ENCODE assay signal across 16 cellular contexts in the genomic region with DNA sequence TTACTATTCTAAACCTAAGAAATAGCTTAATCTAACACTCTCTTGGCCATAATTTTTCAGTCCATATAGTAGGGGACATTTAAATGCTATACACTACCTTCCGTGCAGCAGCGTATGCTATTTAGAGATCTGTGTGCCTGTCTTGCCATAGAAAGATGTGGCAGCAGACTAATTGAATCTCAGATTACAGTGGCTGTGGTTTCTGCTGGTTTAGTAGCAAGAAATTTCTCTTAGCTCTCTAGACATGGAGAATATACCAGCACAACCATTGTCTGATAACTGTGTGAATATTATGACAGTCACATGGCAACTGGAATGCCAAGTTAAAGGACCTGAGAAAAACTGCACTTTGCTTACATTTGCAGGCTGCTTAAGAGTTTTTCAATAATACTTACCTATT.
"Had no signal": no experiment of that assay in that cellular context is flagged by ENCODE, and none has a peak within 500 bp of the region (broad histone marks: within the 10 kb centered on the region; RNA-seq: fewer than 3 reads in every experiment).

No MANE protein-coding gene starts in this region.

- H3K36me3 Mint-ChIP-seq: activated naive CD4-positive, alpha-beta T cell treated with anti-CD3 and anti-CD28 coated beads, Interleukin-2, amount 50 U/mL, for 72 hours; stimulated activated memory B cell treated with anti-CD40 and anti-IgM and Interleukin-4, amounts not matched to agents 10 μg/mL and 1 μg/mL and 100 μg/mL, for 72 hours had no signal

- H3K27ac ChIP-seq: adrenal gland, dorsolateral prefrontal cortex, epithelial cell of prostate, parathyroid adenoma, sigmoid colon, spleen had no signal

- H3K9me3 ChIP-seq: adrenal gland, sigmoid colon, spleen had no signal

- DNase-seq: activated CD4-positive, alpha-beta T cell treated with anti-CD3 and anti-CD28 coated beads, Interleukin-2, amount 50 U/mL, for 1 hour; activated gamma-delta T cell treated with Interleukin-2 at 50 U/mL for 16 hours; activated T-cell treated with anti-CD3 and anti-CD28 coated beads, Interleukin-2, amount 50 U/mL, for 72 hours; adrenal gland; dorsolateral prefrontal cortex; foreskin fibroblast; mesenchymal stem cell; natural killer cell; sigmoid colon; spleen; stimulated activated CD4-positive, alpha-beta T cell treated with anti-CD3 and anti-CD28 coated beads, Interleukin-4, amount 100 ng/mL, for 4 hours; T1000 had no signal

- H3K4me3 ChIP-seq: adrenal gland, dorsolateral prefrontal cortex, sigmoid colon, spleen had no signal

- H2AFZ ChIP-seq: parathyroid adenoma had no signal

- H3K9ac ChIP-seq: parathyroid adenoma had no signal

- H3K27me3 ChIP-seq: adrenal gland, dorsolateral prefrontal cortex, sigmoid colon, spleen had no signal

- H3K79me2 ChIP-seq: parathyroid adenoma had no signal

- H3K27me3 Mint-ChIP-seq: stimulated activated memory B cell treated with anti-CD40 and anti-IgM and Interleukin-4, amounts not matched to agents 10 μg/mL and 1 μg/mL and 100 μg/mL, for 72 hours had no signal

- H3K4me1 Mint-ChIP-seq: natural killer cell; stimulated activated memory B cell treated with anti-CD40 and anti-IgM and Interleukin-4, amounts not matched to agents 10 μg/mL and 1 μg/mL and 100 μg/mL, for 72 hours had no signal

- H3K36me3 ChIP-seq: adrenal gland, sigmoid colon, spleen had no signal

- H3K4me3 Mint-ChIP-seq: activated T-cell treated with anti-CD3 and anti-CD28 coated beads, Interleukin-2, amount 50 U/mL, for 72 hours; natural killer cell; stimulated activated memory B cell treated with anti-CD40 and anti-IgM and Interleukin-4, amounts not matched to agents 10 μg/mL and 1 μg/mL and 100 μg/mL, for 72 hours had no signal

- ATAC-seq: activated naive CD4-positive, alpha-beta T cell treated with anti-CD3 and anti-CD28 coated beads, Interleukin-2, amount 50 U/mL, for 72 hours; activated T-cell treated with anti-CD3 and anti-CD28 coated beads, Interleukin-2, amount 50 U/mL, for 72 hours; natural killer cell; stimulated activated memory B cell treated with anti-CD40 and anti-IgM and Interleukin-4, amounts not matched to agents 10 μg/mL and 1 μg/mL and 100 μg/mL, for 72 hours had no signal

- H3K4me1 ChIP-seq: adrenal gland, parathyroid adenoma, sigmoid colon, spleen had no signal

- H3K27ac Mint-ChIP-seq: activated naive CD4-positive, alpha-beta T cell treated with anti-CD3 and anti-CD28 coated beads, Interleukin-2, amount 50 U/mL, for 72 hours; activated T-cell treated with anti-CD3 and anti-CD28 coated beads, Interleukin-2, amount 50 U/mL, for 72 hours; natural killer cell; stimulated activated memory B cell treated with anti-CD40 and anti-IgM and Interleukin-4, amounts not matched to agents 10 μg/mL and 1 μg/mL and 100 μg/mL, for 72 hours had no signal
